Comparison of ENCODE assay signal across 2 cellular contexts in the genomic region with DNA sequence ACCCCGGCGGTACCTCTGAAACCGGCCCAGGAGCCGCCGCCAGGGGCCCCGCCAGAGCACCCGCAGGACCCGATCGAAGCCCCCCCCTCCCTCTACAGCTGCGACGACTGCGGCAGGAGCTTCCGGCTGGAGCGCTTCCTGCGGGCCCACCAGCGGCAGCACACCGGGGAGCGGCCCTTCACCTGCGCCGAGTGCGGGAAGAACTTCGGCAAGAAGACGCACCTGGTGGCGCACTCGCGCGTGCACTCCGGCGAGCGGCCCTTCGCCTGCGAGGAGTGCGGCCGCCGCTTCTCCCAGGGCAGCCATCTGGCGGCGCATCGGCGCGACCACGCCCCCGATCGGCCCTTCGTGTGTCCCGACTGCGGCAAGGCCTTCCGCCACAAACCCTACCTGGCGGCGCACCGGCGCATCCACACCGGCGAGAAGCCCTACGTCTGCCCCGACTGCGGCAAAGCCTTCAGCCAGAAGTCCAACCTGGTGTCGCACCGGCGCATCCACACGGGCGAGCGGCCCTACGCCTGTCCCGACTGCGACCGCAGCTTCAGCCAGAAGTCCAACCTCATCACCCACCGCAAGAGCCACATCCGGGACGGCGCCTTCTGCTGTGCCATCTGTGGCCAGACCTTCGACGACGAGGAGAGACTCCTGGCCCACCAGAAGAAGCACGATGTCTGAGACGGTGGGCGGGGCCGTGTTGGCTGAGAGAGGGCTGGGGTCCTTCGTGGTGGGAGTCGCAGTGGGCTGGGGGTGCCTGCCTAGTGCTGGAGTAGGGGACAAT.
TF ChIP-seq lines count a peak whose summit lies in the region.

No MANE protein-coding gene starts in this region.

TF ChIP-seq in HEK293, 187 proteins besides CTCF, POLR2A, EP300 and RAD21:
- TF ChIP-seq, protein P1, sequence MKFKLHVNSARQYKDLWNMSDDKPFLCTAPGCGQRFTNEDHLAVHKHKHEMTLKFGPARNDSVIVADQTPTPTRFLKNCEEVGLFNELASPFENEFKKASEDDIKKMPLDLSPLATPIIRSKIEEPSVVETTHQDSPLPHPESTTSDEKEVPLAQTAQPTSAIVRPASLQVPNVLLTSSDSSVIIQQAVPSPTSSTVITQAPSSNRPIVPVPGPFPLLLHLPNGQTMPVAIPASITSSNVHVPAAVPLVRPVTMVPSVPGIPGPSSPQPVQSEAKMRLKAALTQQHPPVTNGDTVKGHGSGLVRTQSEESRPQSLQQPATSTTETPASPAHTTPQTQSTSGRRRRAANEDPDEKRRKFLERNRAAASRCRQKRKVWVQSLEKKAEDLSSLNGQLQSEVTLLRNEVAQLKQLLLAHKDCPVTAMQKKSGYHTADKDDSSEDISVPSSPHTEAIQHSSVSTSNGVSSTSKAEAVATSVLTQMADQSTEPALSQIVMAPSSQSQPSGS (tag by site-specific recombination; IDR thresholded peaks at IDR 0.05; ENCODE audit: low read depth), result no peak
- TF ChIP-seq, protein P2, sequence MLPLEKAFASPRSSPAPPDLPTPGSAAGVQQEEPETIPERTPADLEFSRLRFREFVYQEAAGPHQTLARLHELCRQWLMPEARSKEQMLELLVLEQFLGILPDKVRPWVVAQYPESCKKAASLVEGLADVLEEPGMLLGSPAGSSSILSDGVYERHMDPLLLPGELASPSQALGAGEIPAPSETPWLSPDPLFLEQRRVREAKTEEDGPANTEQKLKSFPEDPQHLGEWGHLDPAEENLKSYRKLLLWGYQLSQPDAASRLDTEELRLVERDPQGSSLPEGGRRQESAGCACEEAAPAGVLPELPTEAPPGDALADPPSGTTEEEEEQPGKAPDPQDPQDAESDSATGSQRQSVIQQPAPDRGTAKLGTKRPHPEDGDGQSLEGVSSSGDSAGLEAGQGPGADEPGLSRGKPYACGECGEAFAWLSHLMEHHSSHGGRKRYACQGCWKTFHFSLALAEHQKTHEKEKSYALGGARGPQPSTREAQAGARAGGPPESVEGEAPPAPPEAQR (tag by site-specific recombination; IDR thresholded peaks at IDR 0.05), result no peak
- TF ChIP-seq ZNF341 (tag by site-specific recombination; IDR thresholded peaks at IDR 0.05; ENCODE audit: low read depth) (no peak), KLF9 (tag by site-specific recombination; IDR thresholded peaks at IDR 0.05; ENCODE audit: low read depth) (0 out of 2 replicates have a peak, but pooled peaks have one; percentile 14)

TF ChIP-seq in H1, 55 proteins besides CTCF, POLR2A, EP300 and RAD21:
- TF ChIP-seq MAFK (IDR thresholded peaks at IDR 0.05; ENCODE audit: low read depth, low read length), result no peak
